18 cellular contexts compared by ENCODE assay signal in the genomic region with DNA sequence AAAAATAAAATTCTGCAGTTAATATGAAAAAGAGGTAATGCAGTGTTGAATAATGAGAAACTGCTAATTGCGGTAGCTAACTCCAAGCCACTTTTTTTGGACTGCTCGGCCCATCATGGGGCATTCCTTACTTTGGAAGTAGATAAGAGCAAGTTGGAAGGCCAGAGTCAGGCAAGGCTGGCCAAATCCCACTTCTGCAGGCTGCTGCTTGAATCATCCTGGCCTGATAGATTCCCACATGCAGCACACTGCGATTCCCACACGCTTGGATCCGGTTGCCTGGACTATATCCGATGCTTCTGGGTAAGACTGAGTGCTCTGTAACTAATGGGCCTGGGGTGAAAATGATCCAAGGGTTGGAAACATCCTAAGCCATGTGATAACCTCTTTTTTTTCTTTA. TPM values are rescaled to one million over a fixed set of nuclear protein-coding genes. Genes with fewer than 3 reads are reported as not detected.
DNase-seq lines count a peak whose midpoint lies in the region; ATAC-seq and TF ChIP-seq lines count a peak whose summit lies in the region.
"Had no signal": no experiment of that assay in that cellular context is flagged by ENCODE, and none has a peak within 500 bp of the region (broad histone marks: within the 10 kb centered on the region; RNA-seq: fewer than 3 reads in every experiment).

No MANE protein-coding gene starts in this region.

- no peak for DNase-seq in activated naive CD4-positive, alpha-beta T cell (lab: John Stamatoyannopoulos, UW)
- DNase-seq in fibroblast of mammary gland (ENCODE audit: low read depth) (peak; percentile 36), left ventricle myocardium inferior (peak; percentile 30), left lobe of liver (ENCODE audit: low spot score) (no peak), H4 (ENCODE audit: low spot score) (no peak)
- no peak for DNase-seq in stimulated activated effector memory CD8-positive, alpha-beta T cell treated with anti-CD3 and anti-CD28 coated beads, Interleukin-12 subunit alpha, Interleukin-12 subunit beta, amount 100 ng/mL, for 72 hours (ENCODE audit: low spot score in 2 of 2)
- DNase-seq: AML-193, DMS79 treated with DMSO at 0.1 percent for 48 hours, IMR-90, NCI-H1048, NCI-H1436, NCI-H2081 treated with DMSO at 0.1 percent for 48 hours, Peyer's patch had no signal

- intact Hi-C loops in left ventricle myocardium inferior (cut with micrococcal nuclease): no loop called here

- peaks cover 13% of the 10 kb centered on the region for H3K4me1 Mint-ChIP-seq in activated naive CD4-positive, alpha-beta T cell treated with anti-CD3 and anti-CD28 coated beads, Interleukin-2, amount 50 U/mL, for 24 hours
- H3K4me1 Mint-ChIP-seq in stimulated activated effector memory CD8-positive, alpha-beta T cell treated with anti-CD3 and anti-CD28 coated beads, Interleukin-12 subunit alpha, Interleukin-12 subunit beta, amount 100 ng/mL, for 72 hours: peaks cover 17% of the 10 kb centered on the region

- no peaks in the 10 kb centered on the region for H3K9me3 ChIP-seq in left ventricle myocardium inferior (replicated peaks)
- H3K9me3 ChIP-seq: HAP-1, Peyer's patch had no signal

- no peaks in the 10 kb centered on the region for H3K9me3 Mint-ChIP-seq in activated naive CD4-positive, alpha-beta T cell treated with anti-CD3 and anti-CD28 coated beads, Interleukin-2, amount 50 U/mL, for 24 hours
- no peaks in the 10 kb centered on the region for H3K9me3 Mint-ChIP-seq in stimulated activated effector memory CD8-positive, alpha-beta T cell treated with anti-CD3 and anti-CD28 coated beads, Interleukin-12 subunit alpha, Interleukin-12 subunit beta, amount 100 ng/mL, for 72 hours
- H3K9me3 Mint-ChIP-seq: CD14-positive monocyte had no signal

- peak overlapping the region; percentile 78 for H3K27ac ChIP-seq in left ventricle myocardium inferior (replicated peaks)
- H3K27ac ChIP-seq: 22Rv1, Peyer's patch had no signal

- H3K27me3 Mint-ChIP-seq in activated naive CD4-positive, alpha-beta T cell treated with anti-CD3 and anti-CD28 coated beads, Interleukin-2, amount 50 U/mL, for 24 hours: no peaks in the 10 kb centered on the region

- no peak overlapping the region for H3K4me3 Mint-ChIP-seq in activated naive CD4-positive, alpha-beta T cell treated with anti-CD3 and anti-CD28 coated beads, Interleukin-2, amount 50 U/mL, for 24 hours
- H3K4me3 Mint-ChIP-seq in stimulated activated effector memory CD8-positive, alpha-beta T cell treated with anti-CD3 and anti-CD28 coated beads, Interleukin-12 subunit alpha, Interleukin-12 subunit beta, amount 100 ng/mL, for 72 hours: no peak overlapping the region
- H3K4me3 Mint-ChIP-seq: CD14-positive monocyte had no signal

- peak overlapping the region; percentile 52 for H3K27ac Mint-ChIP-seq in activated naive CD4-positive, alpha-beta T cell treated with anti-CD3 and anti-CD28 coated beads, Interleukin-2, amount 50 U/mL, for 24 hours
- peak overlapping the region; percentile 84 for H3K27ac Mint-ChIP-seq in stimulated activated effector memory CD8-positive, alpha-beta T cell treated with anti-CD3 and anti-CD28 coated beads, Interleukin-12 subunit alpha, Interleukin-12 subunit beta, amount 100 ng/mL, for 72 hours

- TF ChIP-seq CTCF in fibroblast of mammary gland (conservative IDR thresholded peaks at IDR 0.05; ENCODE audit: control insufficient read depth, insufficient read depth, low read depth, low read length) (no peak), left ventricle myocardium inferior (IDR thresholded peaks at IDR 0.05; ENCODE audit: borderline replicate concordance) (no peak)

- peaks cover 71% of the 10 kb centered on the region for H3K36me3 ChIP-seq in left ventricle myocardium inferior

- H3K4me1 ChIP-seq in left ventricle myocardium inferior: peaks cover 36% of the 10 kb centered on the region
- H3K4me1 ChIP-seq: HAP-1, Peyer's patch had no signal

- ATAC-seq in stimulated activated effector memory CD8-positive, alpha-beta T cell treated with anti-CD3 and anti-CD28 coated beads, Interleukin-12 subunit alpha, Interleukin-12 subunit beta, amount 100 ng/mL, for 72 hours: no peak
- ATAC-seq in left lobe of liver (no peak), GM21423 (IDR thresholded peaks at IDR 0.05; ENCODE audit: unreplicated experiment) (no peak)

- H3K36me3 Mint-ChIP-seq in activated naive CD4-positive, alpha-beta T cell treated with anti-CD3 and anti-CD28 coated beads, Interleukin-2, amount 50 U/mL, for 24 hours: peaks cover 3% of the 10 kb centered on the region
- H3K36me3 Mint-ChIP-seq in stimulated activated effector memory CD8-positive, alpha-beta T cell treated with anti-CD3 and anti-CD28 coated beads, Interleukin-12 subunit alpha, Interleukin-12 subunit beta, amount 100 ng/mL, for 72 hours: peaks cover 80% of the 10 kb centered on the region

- H3K4me3 ChIP-seq in fibroblast of mammary gland (ENCODE audit: control insufficient read depth, low read depth, low read length) (no peak overlapping the region), left ventricle myocardium inferior (no peak overlapping the region)
- H3K4me3 ChIP-seq: HAP-1, Peyer's patch had no signal

- H3K27me3 ChIP-seq in left ventricle myocardium inferior (ENCODE audit: low read depth): no peaks in the 10 kb centered on the region
- H3K27me3 ChIP-seq: Peyer's patch had no signal

RNA-seq across cellular contexts. Expression of a gene that starts 10.6 kb away (rescaled TPM):
- total RNA-seq in left ventricle myocardium inferior (31.5 TPM), left lobe of liver (15.8 TPM)
- 51.0 and 90.5 TPM in 2 replicates for total RNA-seq in H4 (2014; rRNA removed; shearing (Covaris generic))

RNA-seq across cellular contexts. Expression of a gene that starts 38.0 kb away (rescaled TPM):
- total RNA-seq in left ventricle myocardium inferior: 18.2 TPM
- total RNA-seq in left lobe of liver: 10.4 TPM
- 6.6 and 11.8 TPM in 2 replicates for total RNA-seq in H4 (2014; rRNA removed; shearing (Covaris generic))

RNA-seq across cellular contexts. Expression of a gene that starts 50.5 kb away (rescaled TPM):
- 14.0 TPM for total RNA-seq in left ventricle myocardium inferior
- total RNA-seq in left lobe of liver: 3.2 TPM
- 9.7 and 14.8 TPM in 2 replicates for total RNA-seq in H4 (2014; rRNA removed; shearing (Covaris generic))

RNA-seq across cellular contexts. Expression of a gene that starts 56.2 kb away (rescaled TPM):
- total RNA-seq in left ventricle myocardium inferior (10.5 TPM), left lobe of liver (2.0 TPM)
- total RNA-seq in H4 (2014; rRNA removed; shearing (Covaris generic)): 0.21 and 2.7 TPM in 2 replicates

RNA-seq across cellular contexts. Expression of a gene that starts 57.9 kb away (rescaled TPM):
- total RNA-seq in left ventricle myocardium inferior (4.2 TPM), left lobe of liver (2.8 TPM)
- 2.6 and 3.1 TPM in 2 replicates for total RNA-seq in H4 (2014; rRNA removed; shearing (Covaris generic))

Comparison
In these comparisons a context has a peak if more than half of its experiments do, and no peak if none do; other contexts are left out.
1. DNase-seq: peak in fibroblast of mammary gland (single experiment) and left ventricle myocardium inferior (single experiment); none in activated naive CD4-positive, alpha-beta T cell (0 of 4), stimulated activated effector memory CD8-positive, alpha-beta T cell treated with anti-CD3 and anti-CD28 coated beads, Interleukin-12 subunit alpha, Interleukin-12 subunit beta, amount 100 ng/mL, for 72 hours (0 of 2), left lobe of liver (single experiment) and H4 (single experiment).